Comparison of ENCODE assay signal across 24 cellular contexts in the genomic region with DNA sequence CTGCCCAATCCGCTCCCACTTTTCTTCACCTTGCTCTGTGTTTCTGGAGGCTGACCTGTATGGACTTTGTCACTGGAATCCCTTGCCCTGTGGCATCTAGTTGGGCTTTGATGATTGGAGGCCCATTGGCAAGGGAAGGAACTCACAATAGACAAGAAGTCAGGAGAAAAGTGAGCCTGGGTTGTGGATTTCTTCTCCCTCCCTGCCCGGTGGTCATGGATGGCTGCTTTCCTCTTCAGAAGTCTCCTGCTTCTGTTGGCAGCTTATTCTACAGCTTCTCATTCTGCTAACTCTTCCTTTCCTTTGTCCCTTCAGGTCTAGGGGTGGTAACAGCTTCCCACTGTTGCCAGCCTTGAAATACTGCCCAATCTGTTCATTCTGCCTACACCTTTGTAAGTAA. TPM values are rescaled to one million over a fixed set of nuclear protein-coding genes. Genes with fewer than 3 reads are reported as not detected.
"Had no signal": no experiment of that assay in that cellular context is flagged by ENCODE, and none has a peak within 500 bp of the region (broad histone marks: within the 10 kb centered on the region; RNA-seq: fewer than 3 reads in every experiment).

No MANE protein-coding gene starts in this region.

- H3K9me3 ChIP-seq: SJSA1 had no signal

- H3K36me3 ChIP-seq: SJSA1 had no signal

- H3K4me3 ChIP-seq: SJSA1, SK-N-MC had no signal

- ATAC-seq: HepG2 had no signal

- H3K27ac ChIP-seq: SJSA1, SK-N-MC had no signal

- H3K27me3 ChIP-seq: SJSA1 had no signal

- H3K4me1 ChIP-seq: SJSA1 had no signal

- DNase-seq: IMR-90, Karpas-422, KG1, MM.1S, NCI-H1092 treated with DMSO at 0.1 percent for 48 hours, NCI-H1436 treated with DMSO at 0.1 percent for 48 hours, NCI-H1694, NCI-H1930, NCI-H2081, NCI-H2107, NCI-H2171 treated with DMSO at 0.1 percent for 48 hours, NCI-H345, NCI-H524, NCI-H526 treated with DMSO at 0.1 percent for 48 hours, NCI-H774, Right ventricle myocardium superior, RPMI8226, SIG-M5 had no signal

RNA-seq across cellular contexts. Expression of a gene that starts 13.9 kb away (rescaled TPM):
- total RNA-seq: HepG2, HT1080, IMR-90, M059J, NCI-H460, Right ventricle myocardium superior, SJSA1 had no signal
- polyA plus RNA-seq: HepG2, IMR-90 had no signal
